Comparison of ENCODE assay signal across 21 cellular contexts in the genomic region with DNA sequence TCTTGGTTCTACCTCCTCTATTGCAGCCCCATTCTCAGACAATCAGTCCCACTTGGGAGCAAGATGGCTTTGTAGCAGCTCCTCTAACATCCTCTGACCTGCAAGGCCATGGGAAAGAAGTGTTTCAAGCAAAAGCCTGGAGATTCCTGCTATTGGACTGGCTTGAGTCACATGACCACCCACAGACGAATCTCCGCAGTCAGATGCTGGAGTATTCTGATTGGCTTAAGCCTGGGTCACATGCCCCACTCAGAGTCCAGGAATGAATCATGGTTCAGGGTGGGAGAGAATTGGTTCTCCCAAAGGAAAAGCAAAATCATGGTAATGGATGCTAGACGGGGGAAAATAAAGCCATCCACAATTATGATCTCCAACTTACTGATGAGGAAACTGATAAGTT. TPM values are rescaled to one million over a fixed set of nuclear protein-coding genes. Genes with fewer than 3 reads are reported as not detected.
DNase-seq lines count a peak whose midpoint lies in the region; ATAC-seq and TF ChIP-seq lines count a peak whose summit lies in the region.
"Had no signal": no experiment of that assay in that cellular context is flagged by ENCODE, and none has a peak within 500 bp of the region (broad histone marks: within the 10 kb centered on the region; RNA-seq: fewer than 3 reads in every experiment).

No MANE protein-coding gene starts in this region.

- POLR2A ChIA-PET in IMR-90 (lab: Charles Lee; ENCODE audit: unreplicated experiment): no interaction called here

- no peak overlapping the region for H3K9ac ChIP-seq in IMR-90 (ENCODE audit: low read depth, low read length)
- no peak overlapping the region for H3K9ac ChIP-seq in neuronal stem cell (ENCODE audit: low read depth, low read length, poor library complexity)

- H3K4me1 ChIP-seq in IMR-90 (ENCODE audit: control insufficient read depth, insufficient read depth, low read length) (no peaks in the 10 kb centered on the region), neuronal stem cell (ENCODE audit: control insufficient read depth in 2 of 2, insufficient read depth in 1 of 2, low read depth in 1 of 2, low read length in 2 of 2) (peaks cover 0 to 9% of the 10 kb centered on the region in 2 donors)

- H3K36me3 ChIP-seq in IMR-90 (ENCODE audit: control insufficient read depth, insufficient read depth, low read length) (no peaks in the 10 kb centered on the region), neuronal stem cell (replicated peaks in 1 of 2; ENCODE audit: control insufficient read depth in 2 of 2, insufficient read depth in 2 of 2, low read length in 2 of 2) (no peaks in the 10 kb centered on the region)
- H3K36me3 ChIP-seq: gastroesophageal sphincter, tibial artery had no signal

- no peak overlapping the region for H3K14ac ChIP-seq in IMR-90 (replicated peaks; ENCODE audit: low read depth, low read length)
- no peak overlapping the region for H3K14ac ChIP-seq in neuronal stem cell (ENCODE audit: low read length)

- no peak overlapping the region for H2AK9ac ChIP-seq in IMR-90 (replicated peaks; ENCODE audit: low read depth, low read length, poor library complexity)

- H3K27ac ChIP-seq in IMR-90 (ENCODE audit: insufficient read depth, low read length) (no peak overlapping the region), neuronal stem cell (replicated peaks; ENCODE audit: low read length) (no peak overlapping the region), caudate nucleus (ENCODE audit: low read depth, low read length) (no peak overlapping the region)
- H3K27ac ChIP-seq: gastroesophageal sphincter, HL-60, tibial artery had no signal

- no peak for TF ChIP-seq POLR2A in IMR-90 (IDR thresholded peaks at IDR 0.05; ENCODE audit: low read depth, low read length)

- H3K9me3 ChIP-seq in IMR-90 (ENCODE audit: control insufficient read depth, insufficient read depth, low read length) (0 out of 2 replicates have a peak, but pooled peaks cover 2% of the 10 kb centered on the region), neuronal stem cell (replicated peaks in 1 of 2; ENCODE audit: control insufficient read depth in 2 of 2, insufficient read depth in 1 of 2, low read depth in 1 of 2, low read length in 2 of 2) (peaks cover 0 to 4% of the 10 kb centered on the region in 2 donors)
- H3K9me3 ChIP-seq: tibial artery had no signal

- no peak overlapping the region for H2BK15ac ChIP-seq in IMR-90 (ENCODE audit: low read depth, low read length)
- no peak overlapping the region for H2BK15ac ChIP-seq in neuronal stem cell (ENCODE audit: low read length)

- H3K4ac ChIP-seq in IMR-90 (ENCODE audit: low read depth, low read length): no peak overlapping the region
- no peak overlapping the region for H3K4ac ChIP-seq in neuronal stem cell (ENCODE audit: low read length)

- intact Hi-C loops in IMR-90 (cut with micrococcal nuclease): no loop called here

- no peak overlapping the region for H3K56ac ChIP-seq in IMR-90 (ENCODE audit: extremely low read depth, insufficient read depth, low read length)

- DNase-seq in EL (peak; percentile 31), IMR-90 (peak; percentile 4), neuronal stem cell (ENCODE audit: low spot score) (no peak), caudate nucleus (lab: John Stamatoyannopoulos, UW) (no peak), Kasumi-1 (lab: John Stamatoyannopoulos, UW) (no peak)
- no peak for DNase-seq in NK-92 treated with Interleukin-12 subunit alpha and Interleukin-12 subunit beta, amount 100 ng/mL, for 24 hours (lab: John Stamatoyannopoulos, UW)
- DNase-seq: activated CD4-positive, alpha-beta T cell treated with anti-CD3 and anti-CD28 coated beads, Interleukin-2, amount 50 U/mL, for 4 hours; activated T-cell treated with anti-CD3 and anti-CD28 coated beads for 4 hours; amygdala; HFFc6; KG1; natural killer cell; stimulated activated CD4-positive, alpha-beta T cell treated with anti-CD3 and anti-CD28 coated beads, Interleukin-1b, Interleukin-23, amount 100 ng/mL, for 48 hours; stimulated activated naive CD4-positive, alpha-beta T cell treated with Interleukin-2 at 50 U/mL for 16 hours; T-helper 1 cell; tibial artery had no signal

- CTCF ChIA-PET in IMR-90 (lab: Yijun Ruan, JAX): no interaction called here

- H2BK120ac ChIP-seq in IMR-90 (ENCODE audit: low read depth, low read length) (no peak overlapping the region), neuronal stem cell (ENCODE audit: low read depth, low read length) (no peak overlapping the region)

- H4K8ac ChIP-seq in IMR-90 (ENCODE audit: low read depth in 2 of 2, low read length in 2 of 2) (no peak overlapping the region), neuronal stem cell (ENCODE audit: low read depth, low read length) (no peak overlapping the region)

- no peaks in the 10 kb centered on the region for H3K9me1 ChIP-seq in IMR-90 (ENCODE audit: insufficient read depth, low read length)

- ATAC-seq in IMR-90 (ENCODE audit: low read depth) (no peak), SK-N-SH treated with all-trans-retinoic acid at 6 μM for 48 hours (peak; percentile 55)
- ATAC-seq: esophagus mucosa, gastroesophageal sphincter, natural killer cell had no signal

- H3K23ac ChIP-seq in IMR-90 (ENCODE audit: low read depth, low read length) (no peak overlapping the region), neuronal stem cell (ENCODE audit: low read depth, low read length, poor library complexity) (no peak overlapping the region)

- no peak overlapping the region for H4K5ac ChIP-seq in IMR-90 (ENCODE audit: low read depth, low read length)

- no peak overlapping the region for H2BK20ac ChIP-seq in IMR-90 (ENCODE audit: low read depth, low read length)

- H3K79me1 ChIP-seq in IMR-90 (ENCODE audit: low read depth in 1 of 2, low read length in 2 of 2) (no peaks in the 10 kb centered on the region), neuronal stem cell (ENCODE audit: low read depth, low read length) (no peaks in the 10 kb centered on the region)

- H2AFZ ChIP-seq in IMR-90 (replicated peaks; ENCODE audit: low read length, poor library complexity) (no peak overlapping the region), neuronal stem cell (ENCODE audit: low read length) (peak overlapping the region; percentile 66)

- dilution Hi-C loops in IMR-90 (cut with HindIII; ENCODE audit: low sequenced_read_pairs, unreplicated experiment): no loop called here

- no peak for TF ChIP-seq CTCF in IMR-90 (conservative IDR thresholded peaks at IDR 0.05; ENCODE audit: low read depth, low read length)

- H3K27me3 ChIP-seq in IMR-90 (ENCODE audit: control insufficient read depth, insufficient read depth, low read length): peaks cover 43% of the 10 kb centered on the region
- H3K27me3 ChIP-seq in neuronal stem cell (ENCODE audit: control insufficient read depth in 3 of 3, insufficient read depth in 3 of 3, low read depth in 1 of 3, low read length in 3 of 3): peaks cover 0 to 4% (median 0%) of the 10 kb centered on the region in 3 experiments

- no peak overlapping the region for H2AK5ac ChIP-seq in IMR-90 (ENCODE audit: low read depth, low read length)
- H2AK5ac ChIP-seq in neuronal stem cell (ENCODE audit: low read depth, low read length): no peak overlapping the region

- BruUV-seq in IMR-90 (replicated peaks; lab: Mats Ljungman, UMichigan): no TSS peak

- in situ Hi-C loops in IMR-90 (cut with MboI; ENCODE audit: low sequenced_read_pairs): no loop called here

- H3K4me3 ChIP-seq in IMR-90 (ENCODE audit: insufficient read depth, low read depth, low read length) (no peak overlapping the region), neuronal stem cell (ENCODE audit: low read length in 2 of 2) (no peak overlapping the region)
- H3K4me3 ChIP-seq: gastroesophageal sphincter, tibial artery had no signal

- H2BK5ac ChIP-seq in IMR-90 (ENCODE audit: low read depth, low read length, poor library complexity, severe bottlenecking) (no peak overlapping the region), neuronal stem cell (ENCODE audit: low read length) (no peak overlapping the region)

- no peak overlapping the region for H3K18ac ChIP-seq in IMR-90 (ENCODE audit: low read depth, low read length)
- no peak overlapping the region for H3K18ac ChIP-seq in neuronal stem cell (ENCODE audit: low read length)

- H3K4me2 ChIP-seq in IMR-90 (ENCODE audit: low read depth, low read length) (no peak overlapping the region), neuronal stem cell (ENCODE audit: insufficient read depth, low read length, poor library complexity, severe bottlenecking) (no peak overlapping the region)

- no peaks in the 10 kb centered on the region; the same call in 1 of the 2 replicates for H4K20me1 ChIP-seq in IMR-90 (ENCODE audit: insufficient read depth, low read length)

- 67% methylated on average over 2 of the region's 3 CpGs; no CpG with 5 or more reads in 1 of the 2 experiments for WGBS in IMR-90 (ENCODE audit: extremely low coverage in 2 of 2, insufficient read length in 1 of 2), 2 experiments
- WGBS in neuronal stem cell (ENCODE audit: extremely low coverage in 2 of 2, insufficient read length in 2 of 2, insufficient replicate concordance in 1 of 2), 2 donors: no CpG with 5 or more reads among the region's 3 CpGs

- no peak for TF ChIP-seq RAD21 in IMR-90 (IDR thresholded peaks at IDR 0.05; ENCODE audit: low read length)

- H4K91ac ChIP-seq in IMR-90 (ENCODE audit: insufficient read depth, low read depth, low read length) (no peak overlapping the region), neuronal stem cell (ENCODE audit: low read depth, low read length, poor library complexity) (no peak overlapping the region)

- H2BK12ac ChIP-seq in neuronal stem cell (ENCODE audit: low read length): no peak overlapping the region

TF ChIP-seq in IMR-90, 13 proteins besides CTCF, POLR2A, EP300 and RAD21 (continues in another document):
- TF ChIP-seq USF2 (IDR thresholded peaks at IDR 0.05; ENCODE audit: low read depth, low read length): peak; percentile 83

TF ChIP-seq in SK-N-SH treated with all-trans-retinoic acid at 6 μM for 48 hours, 23 proteins besides CTCF, POLR2A, EP300 and RAD21:
- TF ChIP-seq, protein P1, sequence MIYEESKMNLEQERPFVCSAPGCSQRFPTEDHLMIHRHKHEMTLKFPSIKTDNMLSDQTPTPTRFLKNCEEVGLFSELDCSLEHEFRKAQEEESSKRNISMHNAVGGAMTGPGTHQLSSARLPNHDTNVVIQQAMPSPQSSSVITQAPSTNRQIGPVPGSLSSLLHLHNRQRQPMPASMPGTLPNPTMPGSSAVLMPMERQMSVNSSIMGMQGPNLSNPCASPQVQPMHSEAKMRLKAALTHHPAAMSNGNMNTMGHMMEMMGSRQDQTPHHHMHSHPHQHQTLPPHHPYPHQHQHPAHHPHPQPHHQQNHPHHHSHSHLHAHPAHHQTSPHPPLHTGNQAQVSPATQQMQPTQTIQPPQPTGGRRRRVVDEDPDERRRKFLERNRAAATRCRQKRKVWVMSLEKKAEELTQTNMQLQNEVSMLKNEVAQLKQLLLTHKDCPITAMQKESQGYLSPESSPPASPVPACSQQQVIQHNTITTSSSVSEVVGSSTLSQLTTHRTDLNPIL (CRISPR knock-in tag; IDR thresholded peaks at IDR 0.05; ENCODE audit: low read depth): no peak
- TF ChIP-seq OSR1 (CRISPR knock-in tag; IDR thresholded peaks at IDR 0.05) (no peak), ISL1 (CRISPR knock-in tag; IDR thresholded peaks at IDR 0.05) (no peak)

RNA-seq across cellular contexts. Expression of gene LMX1B, which starts 22.6 kb away (rescaled TPM):
- total RNA-seq in IMR-90 (2012; rRNA removed): not detected in 2 replicates
- polyA plus RNA-seq in IMR-90 (2012; rRNA removed): not detected in 2 replicates
- polyA plus RNA-seq in IMR-90 (2012; cell fraction: cytosol; rRNA removed): not detected in 2 replicates
- not detected in 2 replicates for polyA plus RNA-seq in IMR-90 (2012; cell fraction: nucleus; rRNA removed; ENCODE audit: low replicate concordance)
- 0.22 TPM for polyA plus RNA-seq in neuronal stem cell (2013, experiment 1 of 2)
- 0.18 TPM for polyA plus RNA-seq in neuronal stem cell (2013, experiment 2 of 2)
- total RNA-seq: esophagus mucosa, HFFc6, natural killer cell had no signal
- polyA plus RNA-seq: BJ had no signal

Comparison
In these comparisons a context has a peak if more than half of its experiments do, and no peak if none do; other contexts are left out.
1. DNase-seq: peak in EL (single experiment) and IMR-90 (single experiment); none in neuronal stem cell (single experiment), NK-92 treated with Interleukin-12 subunit alpha and Interleukin-12 subunit beta, amount 100 ng/mL, for 24 hours (single experiment), caudate nucleus (0 of 61) and Kasumi-1 (0 of 2).